Comparison of ENCODE assay signal across 15 cellular contexts in the genomic region with DNA sequence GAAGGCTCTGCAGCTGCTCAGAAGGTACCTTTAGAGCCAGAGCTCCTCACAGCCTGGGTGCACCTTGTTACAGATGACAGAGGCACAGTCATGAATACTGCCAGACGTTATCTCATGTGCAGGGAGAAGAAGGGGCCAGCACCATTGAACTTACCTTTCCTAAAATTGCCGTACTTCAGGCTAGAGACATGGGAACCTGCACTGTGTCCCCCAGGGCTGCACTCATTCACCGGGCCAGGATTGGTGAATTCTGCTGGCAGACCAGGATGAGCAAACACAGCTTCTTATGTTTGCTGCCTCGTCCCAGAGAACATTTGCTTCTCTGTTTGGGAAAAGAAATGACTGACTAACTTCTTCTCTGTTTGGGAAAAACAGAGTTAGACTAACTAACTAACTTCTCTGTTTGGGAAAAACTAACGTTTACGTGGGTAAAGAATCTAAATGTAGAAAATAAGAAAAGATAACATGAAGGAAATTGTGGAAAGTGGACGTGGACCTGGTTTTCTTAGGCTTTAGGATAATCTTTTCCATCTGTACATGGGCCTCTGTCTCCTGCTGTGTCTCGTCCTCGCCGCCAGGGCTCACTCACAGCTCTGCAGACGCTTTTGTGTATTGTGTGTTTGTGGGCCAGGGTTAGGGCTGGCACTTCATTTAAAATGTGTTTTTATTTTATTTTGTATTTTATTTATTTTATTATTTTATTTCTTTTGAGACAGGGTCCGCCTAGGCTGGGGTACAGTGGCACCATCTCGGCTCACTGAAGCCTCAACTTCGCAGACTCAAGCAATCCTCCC. TPM values are rescaled to one million over a fixed set of nuclear protein-coding genes. Genes with fewer than 3 reads are reported as not detected.
DNase-seq lines count a peak whose midpoint lies in the region; ATAC-seq and TF ChIP-seq lines count a peak whose summit lies in the region.
"Had no signal": no experiment of that assay in that cellular context is flagged by ENCODE, and none has a peak within 500 bp of the region (broad histone marks: within the 10 kb centered on the region; RNA-seq: fewer than 3 reads in every experiment).

No MANE protein-coding gene starts in this region.

- H3K9me3 Mint-ChIP-seq in chondrocyte (ENCODE audit: low read depth) (no peaks in the 10 kb centered on the region), nephron (no peaks in the 10 kb centered on the region)
- H3K9me3 Mint-ChIP-seq: activated naive CD4-positive, alpha-beta T cell treated with anti-CD3 and anti-CD28 coated beads, Interleukin-2, amount 10 ng/mL, durations not matched to agents 7 days and 5 days; activated T-cell treated with anti-CD3 and anti-CD28 coated beads, Interleukin-2, amount 50 U/mL, for 24 hours had no signal

- H3K36me3 Mint-ChIP-seq in chondrocyte (ENCODE audit: low read depth) (peaks cover 3% of the 10 kb centered on the region), nephron (ENCODE audit: low read depth) (peaks cover 40% of the 10 kb centered on the region)
- H3K36me3 Mint-ChIP-seq: activated naive CD4-positive, alpha-beta T cell treated with anti-CD3 and anti-CD28 coated beads, Interleukin-2, amount 10 ng/mL, durations not matched to agents 7 days and 5 days had no signal

- H3K27me3 ChIP-seq in SJCRH30 = no peaks in the 10 kb centered on the region
- H3K27me3 ChIP-seq: vagina had no signal

- no peak overlapping the region for H3K27ac ChIP-seq in SJCRH30
- H3K27ac ChIP-seq: vagina had no signal

- no peak overlapping the region for H3K4me3 ChIP-seq in AG09309 (ENCODE audit: control insufficient read depth, low read depth, low read length)
- H3K4me3 ChIP-seq in HFF-Myc (replicated peaks; ENCODE audit: low read depth, low read length) = no peak overlapping the region
- no peak overlapping the region for H3K4me3 ChIP-seq in SJCRH30
- H3K4me3 ChIP-seq: vagina had no signal

- H3K27ac Mint-ChIP-seq in chondrocyte (ENCODE audit: unreplicated experiment) (peak overlapping the region; percentile 1), nephron (peak overlapping the region in 1 of 3 experiments; percentile 32)
- H3K27ac Mint-ChIP-seq: activated T-cell treated with anti-CD3 and anti-CD28 coated beads, Interleukin-2, amount 50 U/mL, for 24 hours had no signal

- no peak overlapping the region for H3K4me3 Mint-ChIP-seq in chondrocyte (ENCODE audit: unreplicated experiment)
- H3K4me3 Mint-ChIP-seq in nephron = no peak overlapping the region
- H3K4me3 Mint-ChIP-seq: activated naive CD4-positive, alpha-beta T cell treated with anti-CD3 and anti-CD28 coated beads, Interleukin-2, amount 10 ng/mL, durations not matched to agents 7 days and 5 days; activated T-cell treated with anti-CD3 and anti-CD28 coated beads, Interleukin-2, amount 50 U/mL, for 24 hours had no signal

- no peak for ATAC-seq in GM21529 (IDR thresholded peaks at IDR 0.05; ENCODE audit: unreplicated experiment)

- TF ChIP-seq CTCF in AG09309 (IDR thresholded peaks at IDR 0.05; ENCODE audit: control insufficient read depth, insufficient read depth, low read depth, low read length, missing control alignments) (peak; percentile 64), HFF-Myc (IDR thresholded peaks at IDR 0.05; ENCODE audit: low read depth, low read length, missing control alignments) (peak; percentile 35), chondrocyte (IDR thresholded peaks at IDR 0.05) (peak; percentile 73), nephron (IDR thresholded peaks at IDR 0.05; ENCODE audit: unreplicated experiment in 3 of 3) (peak; percentile 10 to 23 (median 19))

- H3K9me3 ChIP-seq in SJCRH30 (replicated peaks) = no peaks in the 10 kb centered on the region
- H3K9me3 ChIP-seq: vagina had no signal

- H3K36me3 ChIP-seq in SJCRH30 = no peaks in the 10 kb centered on the region

- DNase-seq in AG09309 (ENCODE audit: low read depth) (no peak), HFF-Myc (ENCODE audit: extremely low read depth, low read depth) (no peak), chondrocyte (ENCODE audit: low spot score) (no peak), GF-D8 (lab: John Stamatoyannopoulos, UW) (no peak), NCI-H1694 (lab: John Stamatoyannopoulos, UW) (no peak), SJCRH30 (no peak)
- DNase-seq: activated CD4-positive, alpha-beta T cell treated with anti-CD3 and anti-CD28 coated beads, Interleukin-2, amount 50 U/mL, for 48 hours; activated naive CD4-positive, alpha-beta T cell treated with anti-CD3 and anti-CD28 coated beads, Interleukin-2, amount 10 ng/mL, durations not matched to agents 7 days and 5 days; activated T-cell treated with anti-CD3 and anti-CD28 coated beads, Interleukin-2, amount 50 U/mL, for 24 hours; COR-L47; NCI-H1105; NCI-H524 treated with DMSO at 0.1 percent for 48 hours had no signal

- H3K4me1 ChIP-seq in SJCRH30 = peaks cover 9% of the 10 kb centered on the region; the same call in 1 of the 2 replicates

- H3K4me1 Mint-ChIP-seq in chondrocyte (ENCODE audit: low read depth) (no peaks in the 10 kb centered on the region), nephron (peaks cover 5% of the 10 kb centered on the region)

- H3K27me3 Mint-ChIP-seq in chondrocyte (ENCODE audit: low read depth) (no peaks in the 10 kb centered on the region), nephron (ENCODE audit: low read depth) (no peaks in the 10 kb centered on the region)
- H3K27me3 Mint-ChIP-seq: activated naive CD4-positive, alpha-beta T cell treated with anti-CD3 and anti-CD28 coated beads, Interleukin-2, amount 10 ng/mL, durations not matched to agents 7 days and 5 days; activated T-cell treated with anti-CD3 and anti-CD28 coated beads, Interleukin-2, amount 50 U/mL, for 24 hours had no signal

RNA-seq across cellular contexts. Expression of gene OBSCN, which starts 9.9 kb away (rescaled TPM):
- total RNA-seq in chondrocyte = 6.3 to 11.4 TPM (median 10.2 TPM) in 3 replicates
- total RNA-seq in SJCRH30 (2014; rRNA removed; shearing (Covaris generic)) = 7.3 and 8.3 TPM in 2 replicates

RNA-seq across cellular contexts. Expression of gene IBA57, which starts 52.1 kb away (rescaled TPM):
- 5.2 to 7.7 TPM (median 5.9 TPM) in 3 replicates for total RNA-seq in chondrocyte
- total RNA-seq in SJCRH30 (2014; rRNA removed; shearing (Covaris generic)) = 4.4 and 5.6 TPM in 2 replicates

Comparison
In these comparisons a context has a peak if more than half of its experiments do, and no peak if none do; other contexts are left out.
1. CTCF ChIP-seq: peak in every context shown above with its lines; median percentile 73 in chondrocyte; 64 in AG09309; 35 in HFF-Myc; 19 in nephron.